Comparison of ENCODE assay signal across 21 cellular contexts in genomic region chr14:105841022-105842009, GRCh38.
DNase-seq lines count a peak whose midpoint lies in the region; ATAC-seq, FAIRE-seq and TF ChIP-seq lines count a peak whose summit lies in the region.
"Had no signal": no experiment of that assay in that cellular context is flagged by ENCODE, and none has a peak within 500 bp of the region (broad histone marks: within the 10 kb centered on the region; RNA-seq: fewer than 3 reads in every experiment).

No MANE protein-coding gene starts in this region.

- TF ChIP-seq POLR2A in NB4 (IDR thresholded peaks at IDR 0.05; ENCODE audit: extremely low read depth, insufficient read length) (no peak), prostate gland (IDR thresholded peaks at IDR 0.05) (no peak)

- no peak for FAIRE-seq in GM19239 (lab: Jason Lieb, UNC)

- H3K27me3 ChIP-seq in right atrium auricular region (no peaks in the 10 kb centered on the region), left lung (peaks cover 0 to 17% of the 10 kb centered on the region in 2 donors), prostate gland (replicated peaks; ENCODE audit: insufficient read depth) (no peaks in the 10 kb centered on the region)
- H3K27me3 ChIP-seq: cardiac muscle cell, gastrocnemius medialis, testis had no signal

- no peak for TF ChIP-seq CTCF in right atrium auricular region (IDR thresholded peaks at IDR 0.05)
- no peak for TF ChIP-seq CTCF in NB4 (IDR thresholded peaks at IDR 0.05; ENCODE audit: low read depth, low read length)
- no peak for TF ChIP-seq CTCF in left lung (IDR thresholded peaks at IDR 0.05)
- no peak for TF ChIP-seq CTCF in prostate gland (IDR thresholded peaks at IDR 0.05)

- H3K4me3 ChIP-seq in right atrium auricular region, result no peak overlapping the region
- no peak overlapping the region for H3K4me3 ChIP-seq in NB4 (ENCODE audit: low read depth, low read length)
- no peak overlapping the region for H3K4me3 ChIP-seq in left lung
- H3K4me3 ChIP-seq in prostate gland, result no peak overlapping the region
- H3K4me3 ChIP-seq: cardiac muscle cell, dorsolateral prefrontal cortex, gastrocnemius medialis, testis had no signal

- 73% methylated on average over 15 of the region's 29 CpGs for WGBS in prostate gland

- H3K9me3 ChIP-seq in right atrium auricular region (no peaks in the 10 kb centered on the region), left lung (no peaks in the 10 kb centered on the region), prostate gland (no peaks in the 10 kb centered on the region)
- H3K9me3 ChIP-seq: gastrocnemius medialis, testis had no signal

- no peak overlapping the region for H3K27ac ChIP-seq in right atrium auricular region
- H3K27ac ChIP-seq in left lung, result no peak overlapping the region
- H3K27ac ChIP-seq in prostate gland, result no peak overlapping the region
- H3K27ac ChIP-seq: cardiac muscle cell, dorsolateral prefrontal cortex, gastrocnemius medialis, testis had no signal

- H3K4me1 ChIP-seq in right atrium auricular region (no peaks in the 10 kb centered on the region), left lung (no peaks in the 10 kb centered on the region), prostate gland (replicated peaks) (no peaks in the 10 kb centered on the region)
- H3K4me1 ChIP-seq: gastrocnemius medialis, testis had no signal

- no peak for ATAC-seq in left ventricle myocardium superior
- no peak for ATAC-seq in left lung
- no peak for ATAC-seq in HG03196 (IDR thresholded peaks at IDR 0.05; ENCODE audit: unreplicated experiment)
- ATAC-seq: activated CD4-positive, CD25-positive, alpha-beta regulatory T cell treated with anti-CD3 and anti-CD28 coated beads, Interleukin-2, amount 50 U/mL, for 24 hours; gastrocnemius medialis had no signal

- DNase-seq in right atrium auricular region (ENCODE audit: low spot score), result peak; percentile 34
- DNase-seq in left ventricle myocardium superior, result no peak
- DNase-seq in NB4 (ENCODE audit: low read depth), result peak; percentile 53
- DNase-seq in left lung, result peak; percentile 24 to 75
- no peak for DNase-seq in prostate gland (ENCODE audit: low spot score)
- no peak for DNase-seq in GM19239 (ENCODE audit: insufficient read length, low spot score)
- DNase-seq: activated gamma-delta T cell; AML-193; amniotic stem cell; COR-L47; EL; gastrocnemius medialis; NCI-H2029; NCI-H345; NK-92 treated with Interleukin-12 subunit alpha and Interleukin-12 subunit beta, amount 100 ng/mL, for 24 hours; stimulated activated CD4-positive, alpha-beta T cell treated with anti-CD3 and anti-CD28 coated beads, Interleukin-12 subunit alpha, Interleukin-12 subunit beta, amount 100 ng/mL, for 4 hours; testis had no signal

- H3K36me3 ChIP-seq in right atrium auricular region (no peaks in the 10 kb centered on the region), left lung (no peaks in the 10 kb centered on the region), prostate gland (no peaks in the 10 kb centered on the region)
- H3K36me3 ChIP-seq: cardiac muscle cell, gastrocnemius medialis had no signal

- intact Hi-C loops in left ventricle myocardium superior (cut with micrococcal nuclease) (no loop called here), left lung (cut with DNase I) (no loop called here), prostate gland (cut with DNase I) (no loop called here)

Comparison
In these comparisons a context has a peak if more than half of its experiments do, and no peak if none do; other contexts are left out.
1. DNase-seq: peak in right atrium auricular region (single experiment), NB4 (single experiment) and left lung (2 of 2); none in left ventricle myocardium superior (single experiment), prostate gland (single experiment) and GM19239 (single experiment).